Comparison of ENCODE assay signal across 8 cellular contexts in the genomic region with DNA sequence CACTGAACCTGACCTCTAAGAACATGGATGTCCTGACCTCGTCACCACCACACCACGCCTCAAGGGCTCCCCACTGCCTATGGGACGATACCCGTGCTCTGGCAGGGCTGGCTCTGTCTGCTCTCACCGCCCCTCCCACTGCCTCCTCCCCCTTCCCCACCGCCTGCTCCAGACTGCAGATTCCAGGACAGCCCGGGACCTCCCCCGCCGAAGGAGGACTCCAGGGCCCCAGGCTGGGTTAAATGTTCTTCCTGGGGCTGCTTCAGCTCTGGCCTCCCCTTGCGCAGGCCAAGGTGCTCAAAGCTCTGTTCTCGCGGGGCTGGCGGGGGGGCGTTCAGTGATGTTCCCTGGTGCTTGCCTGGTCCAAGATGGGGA. TPM values are rescaled to one million over a fixed set of nuclear protein-coding genes. Genes with fewer than 3 reads are reported as not detected.
A peak's percentile ranks its signal among the peaks of the same experiment; 100 is the strongest.
DNase-seq lines count a peak whose midpoint lies in the region; ATAC-seq and TF ChIP-seq lines count a peak whose summit lies in the region.

No MANE protein-coding gene starts in this region.

- H4K8ac ChIP-seq in neuronal stem cell (ENCODE audit: low read depth, low read length), result no peak overlapping the region

- peak overlapping the region; percentile 94 for H3K18ac ChIP-seq in neuronal stem cell (ENCODE audit: low read length)

- H2BK12ac ChIP-seq in neuronal stem cell (ENCODE audit: low read length), result peak overlapping the region; percentile 63

- H3K4me3 ChIP-seq in SK-N-MC (peak overlapping the region; percentile 60), epithelial cell of proximal tubule (ENCODE audit: low read depth, low read length) (peak overlapping the region; percentile 50), neuronal stem cell (ENCODE audit: low read length in 2 of 2) (peak overlapping the region; percentile 34 to 65)

- H3K36me3 ChIP-seq in SK-N-MC (ENCODE audit: insufficient read depth, low read length) (no peaks in the 10 kb centered on the region), neuronal stem cell (replicated peaks in 1 of 2; ENCODE audit: control insufficient read depth in 2 of 2, insufficient read depth in 2 of 2, low read length in 2 of 2) (no peaks in the 10 kb centered on the region)

- H3K27ac ChIP-seq in SK-N-MC (0 out of 2 replicates have a peak overlapping the region, but pooled peaks have one; percentile 31), neuronal stem cell (replicated peaks; ENCODE audit: low read length) (no peak overlapping the region)

- no peak overlapping the region for H3K9ac ChIP-seq in SK-N-MC (ENCODE audit: insufficient read length)
- H3K9ac ChIP-seq in neuronal stem cell (ENCODE audit: low read depth, low read length, poor library complexity), result peak overlapping the region; percentile 63

- peaks cover 22 to 65% (median 61%) of the 10 kb centered on the region in 3 experiments for H3K27me3 ChIP-seq in neuronal stem cell (ENCODE audit: control insufficient read depth in 3 of 3, insufficient read depth in 3 of 3, low read depth in 1 of 3, low read length in 3 of 3)

- peak overlapping the region; percentile 94 for H2BK15ac ChIP-seq in neuronal stem cell (ENCODE audit: low read length)

- H3K4me1 ChIP-seq in neuronal stem cell (ENCODE audit: control insufficient read depth in 2 of 2, insufficient read depth in 1 of 2, low read depth in 1 of 2, low read length in 2 of 2), result peaks cover 11 to 17% of the 10 kb centered on the region in 2 donors

- peak overlapping the region; percentile 93 for H2AFZ ChIP-seq in neuronal stem cell (ENCODE audit: low read length)

- H2BK5ac ChIP-seq in neuronal stem cell (ENCODE audit: low read length), result peak overlapping the region; percentile 53

- in situ Hi-C loops in ACHN (cut with HindIII; ENCODE audit: low pct_ligation_motif_present, low pct_unique_long_range_greater_than_20kb, low sequenced_read_pairs), result no loop called here

- H2AK5ac ChIP-seq in neuronal stem cell (ENCODE audit: low read depth, low read length), result no peak overlapping the region

- H3K9me3 ChIP-seq in SK-N-MC (ENCODE audit: low read depth, low read length), result no peaks in the 10 kb centered on the region
- peaks cover 0 to 4% of the 10 kb centered on the region in 2 donors for H3K9me3 ChIP-seq in neuronal stem cell (replicated peaks in 1 of 2; ENCODE audit: control insufficient read depth in 2 of 2, insufficient read depth in 1 of 2, low read depth in 1 of 2, low read length in 2 of 2)

- H2BK120ac ChIP-seq in neuronal stem cell (ENCODE audit: low read depth, low read length), result no peak overlapping the region

- H3K4ac ChIP-seq in neuronal stem cell (ENCODE audit: low read length), result no peak overlapping the region

- DNase-seq in ACHN (peak; percentile 79), SK-N-MC (ENCODE audit: low read depth, low spot score) (no peak), epithelial cell of proximal tubule (ENCODE audit: low read depth) (no peak), neuronal stem cell (ENCODE audit: low spot score) (no peak), GM19240 (ENCODE audit: insufficient read length, low spot score) (no peak), middle frontal gyrus (ENCODE audit: extremely low spot score, low spot score) (no peak)

- H3K79me1 ChIP-seq in neuronal stem cell (ENCODE audit: low read depth, low read length), result no peaks in the 10 kb centered on the region

- peak overlapping the region; percentile 71 for H3K4me2 ChIP-seq in neuronal stem cell (ENCODE audit: insufficient read depth, low read length, poor library complexity, severe bottlenecking)

- H3K23ac ChIP-seq in neuronal stem cell (ENCODE audit: low read depth, low read length, poor library complexity), result peak overlapping the region; percentile 89

- ATAC-seq in GM19395 (IDR thresholded peaks at IDR 0.05; ENCODE audit: unreplicated experiment) (peak; percentile 12), GM18868 (IDR thresholded peaks at IDR 0.05; ENCODE audit: unreplicated experiment) (no peak)

- no peak for TF ChIP-seq CTCF in epithelial cell of proximal tubule (conservative IDR thresholded peaks at IDR 0.05; ENCODE audit: low read depth, low read length)

- H4K91ac ChIP-seq in neuronal stem cell (ENCODE audit: low read depth, low read length, poor library complexity), result no peak overlapping the region

- no CpG with 5 or more reads among the region's 14 CpGs for WGBS in neuronal stem cell (ENCODE audit: extremely low coverage in 2 of 2, insufficient read length in 2 of 2, insufficient replicate concordance in 1 of 2), 2 donors

- H3K14ac ChIP-seq in neuronal stem cell (ENCODE audit: low read length), result peak overlapping the region; percentile 90

RNA-seq across cellular contexts. Expression of a gene that starts 3.1 kb away (rescaled TPM):
- total RNA-seq in epithelial cell of proximal tubule, result 0.46 and 2.4 TPM in 2 replicates
- 2.0 TPM for polyA plus RNA-seq in neuronal stem cell (2013, experiment 1 of 2)
- polyA plus RNA-seq in neuronal stem cell (2013, experiment 2 of 2), result 1.7 TPM

RNA-seq across cellular contexts. Expression of a gene that starts 4.0 kb away (rescaled TPM):
- 29.9 and 42.2 TPM in 2 replicates for total RNA-seq in epithelial cell of proximal tubule
- polyA plus RNA-seq in neuronal stem cell (2013, experiment 1 of 2), result 16.0 TPM
- polyA plus RNA-seq in neuronal stem cell (2013, experiment 2 of 2), result 14.8 TPM

RNA-seq across cellular contexts. Expression of a gene that starts 13.1 kb away (rescaled TPM):
- total RNA-seq in epithelial cell of proximal tubule, result 48.8 and 66.9 TPM in 2 replicates
- polyA plus RNA-seq in neuronal stem cell (2013, experiment 1 of 2), result 21.3 TPM
- 20.9 TPM for polyA plus RNA-seq in neuronal stem cell (2013, experiment 2 of 2)

RNA-seq across cellular contexts. Expression of a gene that starts 24.9 kb away (rescaled TPM):
- total RNA-seq in epithelial cell of proximal tubule, result 61.2 and 62.8 TPM in 2 replicates
- polyA plus RNA-seq in neuronal stem cell (2013, experiment 1 of 2), result 28.2 TPM
- 27.7 TPM for polyA plus RNA-seq in neuronal stem cell (2013, experiment 2 of 2)

RNA-seq across cellular contexts. Expression of a gene that starts 25.1 kb away (rescaled TPM):
- 30.7 and 64.1 TPM in 2 replicates for total RNA-seq in epithelial cell of proximal tubule
- 54.6 TPM for polyA plus RNA-seq in neuronal stem cell (2013, experiment 1 of 2)
- 53.2 TPM for polyA plus RNA-seq in neuronal stem cell (2013, experiment 2 of 2)
